ENCODE assay signal across 25 cellular contexts in the genomic region with DNA sequence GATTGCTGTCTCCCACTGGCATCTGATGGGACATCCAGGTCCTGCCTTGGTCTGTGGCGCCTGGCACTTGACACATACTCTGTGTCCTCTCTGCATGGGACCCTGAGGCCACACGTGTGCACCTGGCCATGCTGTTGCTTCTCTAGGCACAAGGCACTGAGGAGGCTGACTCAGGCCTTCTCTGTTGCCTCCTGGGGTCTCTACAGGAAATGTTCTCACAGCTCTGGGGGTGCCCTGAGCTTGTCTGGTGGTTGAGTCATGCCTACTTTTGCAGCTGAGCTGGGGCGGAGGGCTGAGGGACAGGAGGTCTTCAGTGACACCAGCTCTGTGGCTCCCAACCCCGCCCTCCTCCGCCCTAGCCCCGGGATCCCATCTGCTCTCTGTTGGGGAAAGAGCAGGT.
"Had no signal": no experiment of that assay in that cellular context is flagged by ENCODE, and none has a peak within 500 bp of the region (broad histone marks: within the 10 kb centered on the region; RNA-seq: fewer than 3 reads in every experiment).

No MANE protein-coding gene starts in this region.

- FAIRE-seq: urothelium cell line had no signal

- H3K9me3 Mint-ChIP-seq: activated naive CD8-positive, alpha-beta T cell treated with anti-CD3 and anti-CD28 coated beads for 36 hours; activated T-cell treated with anti-CD3 and anti-CD28 coated beads, Interleukin-2, amount 50 U/mL, for 24 hours had no signal

- H3K4me2 ChIP-seq: neural progenitor cell, smooth muscle cell had no signal

- DNase-seq: activated B cell treated with CpG ODN at 0.5 μM for 24 hours; activated CD4-positive, alpha-beta T cell treated with anti-CD3 and anti-CD28 coated beads for 36 hours; activated CD4-positive, alpha-beta T cell treated with anti-CD3 and anti-CD28 coated beads, Interleukin-2, amount 50 U/mL, for 4 hours; activated CD8-positive, alpha-beta memory T cell treated with anti-CD3 and anti-CD28 coated beads for 24 hours; activated CD8-positive, alpha-beta memory T cell treated with anti-CD3 and anti-CD28 coated beads, Interleukin-2, amount 50 U/mL, for 4 hours; activated naive CD4-positive, alpha-beta T cell treated with Interleukin-2 at 50 U/mL for 16 hours; activated naive CD8-positive, alpha-beta T cell treated with anti-CD3 and anti-CD28 coated beads for 36 hours; activated T-cell treated with anti-CD3 and anti-CD28 coated beads, Interleukin-2, amount 50 U/mL, for 24 hours; kidney glomerular epithelial cell; left lung; retina; stimulated activated CD4-positive, alpha-beta T cell treated with anti-CD3 and anti-CD28 coated beads, Interleukin-15, amount 100 ng/mL, for 24 hours; T1000; transverse colon had no signal

- ATAC-seq: activated CD4-positive, alpha-beta T cell treated with anti-CD3 and anti-CD28 coated beads for 36 hours; left lung; naive thymus-derived CD8-positive, alpha-beta T cell; stimulated activated memory B cell treated with anti-CD40 and anti-IgM and Interleukin-4, amounts not matched to agents 10 μg/mL and 1 μg/mL and 100 μg/mL, for 72 hours had no signal

- H3K36me3 ChIP-seq: left lung, neural progenitor cell, sigmoid colon, transverse colon had no signal

- H3K4me1 ChIP-seq: sigmoid colon, transverse colon had no signal

- H3K27ac ChIP-seq: epithelial cell of prostate, left lung, neural progenitor cell, sigmoid colon, transverse colon had no signal

- H3K4me1 Mint-ChIP-seq: activated B cell treated with CpG ODN at 0.5 μM for 24 hours had no signal

- H3K9ac ChIP-seq: neural progenitor cell had no signal

- H3K9me3 ChIP-seq: left lung, sigmoid colon, transverse colon had no signal

- H3K36me3 Mint-ChIP-seq: activated naive CD8-positive, alpha-beta T cell treated with anti-CD3 and anti-CD28 coated beads for 36 hours; naive thymus-derived CD8-positive, alpha-beta T cell had no signal

- H2AFZ ChIP-seq: neural progenitor cell had no signal

- H3K27me3 ChIP-seq: left lung, neural progenitor cell, sigmoid colon, transverse colon had no signal

- H3K4me3 Mint-ChIP-seq: activated B cell treated with CpG ODN at 0.5 μM for 24 hours; activated CD4-positive, alpha-beta T cell treated with anti-CD3 and anti-CD28 coated beads for 36 hours; activated naive CD8-positive, alpha-beta T cell treated with anti-CD3 and anti-CD28 coated beads for 36 hours; activated T-cell treated with anti-CD3 and anti-CD28 coated beads, Interleukin-2, amount 50 U/mL, for 24 hours; mesothelial cell of epicardium; naive thymus-derived CD8-positive, alpha-beta T cell; neural progenitor cell; stimulated activated memory B cell treated with anti-CD40 and anti-IgM and Interleukin-4, amounts not matched to agents 10 μg/mL and 1 μg/mL and 100 μg/mL, for 72 hours had no signal

- H3K27ac Mint-ChIP-seq: activated B cell treated with CpG ODN at 0.5 μM for 24 hours; activated CD4-positive, alpha-beta T cell treated with anti-CD3 and anti-CD28 coated beads for 36 hours; activated naive CD8-positive, alpha-beta T cell treated with anti-CD3 and anti-CD28 coated beads for 36 hours; activated T-cell treated with anti-CD3 and anti-CD28 coated beads, Interleukin-2, amount 50 U/mL, for 24 hours; activated T-helper 2 cell treated with anti-CD3 and anti-CD28 coated beads, Interferon-gamma antibody, Interleukin-2, Interleukin-4, amounts not matched to agents 10 μg/mL and 5 μg/mL and 100 μg/mL, durations not matched to agents 14 hours and 24 hours and 36 hours; mesothelial cell of epicardium; naive thymus-derived CD8-positive, alpha-beta T cell; progenitor cell of endocrine pancreas; stimulated activated memory B cell treated with anti-CD40 and anti-IgM and Interleukin-4, amounts not matched to agents 10 μg/mL and 1 μg/mL and 100 μg/mL, for 72 hours had no signal

- H3K4me3 ChIP-seq: left lung, lung, neural progenitor cell, sigmoid colon, smooth muscle cell, transverse colon had no signal
